In the genomic region with DNA sequence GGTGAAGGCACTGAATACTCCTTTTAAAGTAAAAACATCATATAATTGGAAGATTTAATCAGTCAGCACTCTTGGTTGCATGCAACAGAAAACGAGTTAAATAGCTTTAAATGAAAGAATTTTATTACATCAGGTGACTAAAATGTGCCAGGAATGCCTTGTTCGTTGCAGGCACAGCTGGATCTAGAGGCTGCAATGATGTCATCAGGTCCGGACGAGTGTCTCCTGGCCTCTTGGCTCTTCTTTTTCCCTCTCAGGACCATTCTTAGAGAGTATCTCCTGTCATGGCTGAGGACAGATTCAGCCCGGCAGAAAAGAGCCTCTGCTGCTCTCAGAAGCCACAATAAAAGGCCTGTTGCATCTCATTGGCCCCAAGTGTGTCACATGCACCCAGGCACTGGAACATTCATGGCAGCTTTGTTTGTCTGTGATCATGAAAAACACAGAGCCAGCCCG, we compare ENCODE assay signal across 12 cellular contexts.
A peak's percentile ranks its signal among the peaks of the same experiment; 100 is the strongest.
DNase-seq lines count a peak whose midpoint lies in the region; ATAC-seq and TF ChIP-seq lines count a peak whose summit lies in the region.
"Had no signal": no experiment of that assay in that cellular context is flagged by ENCODE, and none has a peak within 500 bp of the region (broad histone marks: within the 10 kb centered on the region; RNA-seq: fewer than 3 reads in every experiment).

No MANE protein-coding gene starts in this region.

- H3K4me1 ChIP-seq in SJSA1 (replicated peaks) (peaks cover 65% of the 10 kb centered on the region), esophagus squamous epithelium (peaks cover 7 to 31% (median 13%) of the 10 kb centered on the region in 3 donors)

- H3K27ac Mint-ChIP-seq in naive thymus-derived CD8-positive, alpha-beta T cell: no peak overlapping the region
- H3K27ac Mint-ChIP-seq: dendritic cell treated with granulocyte-macrophage colony-stimulating factor and Interleukin-4, amounts not matched to agents 40 ng/mL and 50 ng/mL, for 4 days had no signal

- H3K27me3 ChIP-seq in SJSA1 (replicated peaks) (no peaks in the 10 kb centered on the region), esophagus squamous epithelium (no peaks in the 10 kb centered on the region)

- H3K36me3 Mint-ChIP-seq in naive thymus-derived CD8-positive, alpha-beta T cell: peaks cover 0 to 3% (median 0%) of the 10 kb centered on the region in 3 donors

- POLR2A ChIA-PET in naive thymus-derived CD8-positive, alpha-beta T cell (lab: Charles Lee): no interaction called here

- H3K4me3 ChIP-seq in SJSA1: no peak overlapping the region
- no peak overlapping the region for H3K4me3 ChIP-seq in fibroblast of the aortic adventitia (ENCODE audit: low read depth, low read length)
- no peak overlapping the region for H3K4me3 ChIP-seq in esophagus squamous epithelium

- H3K27ac ChIP-seq in SJSA1 (peak overlapping the region; percentile 89), esophagus squamous epithelium (peak overlapping the region in 1 of 4 donors; percentile 17)

- no peaks in the 10 kb centered on the region for H3K9me3 ChIP-seq in SJSA1 (replicated peaks)
- H3K9me3 ChIP-seq in esophagus squamous epithelium: peaks cover 0 to 2% (median 0%) of the 10 kb centered on the region in 3 donors

- no peak for TF ChIP-seq POLR2A in esophagus squamous epithelium (IDR thresholded peaks at IDR 0.05)

- ATAC-seq in naive thymus-derived CD8-positive, alpha-beta T cell: no peak
- no peak for ATAC-seq in GM21360 (IDR thresholded peaks at IDR 0.05; ENCODE audit: unreplicated experiment)

- H3K4me3 Mint-ChIP-seq in naive thymus-derived CD8-positive, alpha-beta T cell: no peak overlapping the region
- H3K4me3 Mint-ChIP-seq: dendritic cell treated with granulocyte-macrophage colony-stimulating factor and Interleukin-4, amounts not matched to agents 40 ng/mL and 50 ng/mL, for 4 days had no signal

- DNase-seq in Daoy (ENCODE audit: low read depth) (peak; percentile 23), SJSA1 (ENCODE audit: low read depth in 1 of 2, low spot score in 2 of 2) (peak in 1 of 2 experiments; percentile 55), fibroblast of the aortic adventitia (ENCODE audit: low read depth) (peak; percentile 75), non-pigmented ciliary epithelial cell (ENCODE audit: low read depth) (peak; percentile 42), esophagus squamous epithelium (lab: John Stamatoyannopoulos, UW) (no peak), KG1 (lab: John Stamatoyannopoulos, UW) (no peak)
- no peak for DNase-seq in naive thymus-derived CD8-positive, alpha-beta T cell
- DNase-seq: activated CD8-positive, alpha-beta memory T cell treated with anti-CD3 and anti-CD28 coated beads, Interleukin-2, amount 50 U/mL, for 4 hours; MM.1S; SIG-M5 had no signal

- 44 to 50% methylated on average over 5 to 6 of the region's 6 CpGs for WGBS in esophagus squamous epithelium, 2 donors

- intact Hi-C loops in esophagus squamous epithelium (cut with DNase I): loop anchor here (5.0 kb wide), 1 partner anchor 509 kb away; the partner anchor contains the start of gene SULF2

- no peak for TF ChIP-seq CTCF in fibroblast of the aortic adventitia (IDR thresholded peaks at IDR 0.05; ENCODE audit: insufficient read depth, low read length)
- no peak for TF ChIP-seq CTCF in esophagus squamous epithelium (IDR thresholded peaks at IDR 0.05)

- no peaks in the 10 kb centered on the region for H3K4me1 Mint-ChIP-seq in naive thymus-derived CD8-positive, alpha-beta T cell

- peaks cover 3 to 28% (median 9%) of the 10 kb centered on the region in 5 donors for H3K27me3 Mint-ChIP-seq in naive thymus-derived CD8-positive, alpha-beta T cell

- no peaks in the 10 kb centered on the region for H3K36me3 ChIP-seq in SJSA1
- H3K36me3 ChIP-seq in esophagus squamous epithelium: no peaks in the 10 kb centered on the region

- H3K9me3 Mint-ChIP-seq in naive thymus-derived CD8-positive, alpha-beta T cell: peaks cover 0 to 2% (median 0%) of the 10 kb centered on the region in 9 donors
- H3K9me3 Mint-ChIP-seq: dendritic cell treated with granulocyte-macrophage colony-stimulating factor and Interleukin-4, amounts not matched to agents 40 ng/mL and 50 ng/mL, for 4 days had no signal

Comparison
In these comparisons a context has a peak if more than half of its experiments do, and no peak if none do; other contexts are left out.
1. DNase-seq: peak in Daoy (single experiment), fibroblast of the aortic adventitia (single experiment) and non-pigmented ciliary epithelial cell (single experiment); none in esophagus squamous epithelium (single experiment), KG1 (single experiment) and naive thymus-derived CD8-positive, alpha-beta T cell (0 of 10).